30 cellular contexts compared by ENCODE assay signal in genomic region chr1:226950875-226951274, GRCh38. TPM values are rescaled to one million over a fixed set of nuclear protein-coding genes. Genes with fewer than 3 reads are reported as not detected.
DNase-seq lines count a peak whose midpoint lies in the region; ATAC-seq, FAIRE-seq and TF ChIP-seq lines count a peak whose summit lies in the region.
"Had no signal": no experiment of that assay in that cellular context is flagged by ENCODE, and none has a peak within 500 bp of the region (broad histone marks: within the 10 kb centered on the region; RNA-seq: fewer than 3 reads in every experiment).

No MANE protein-coding gene starts in this region.

- DNase-seq in HepG2 (ENCODE audit: low spot score) (no peak), right lobe of liver (no peak), coronary artery (ENCODE audit: low spot score) (peak; percentile 45), neural crest cell (ENCODE audit: low read depth, low spot score) (no peak), DMS53 treated with DMSO at 0.1 percent for 48 hours (lab: John Stamatoyannopoulos, UW; ENCODE audit: unreplicated experiment) (no peak)
- no peak for DNase-seq in stimulated activated CD4-positive, alpha-beta T cell treated with anti-CD3 and anti-CD28 coated beads, Interleukin-2, amount 100 ng/mL, for 48 hours
- DNase-seq: activated B cell treated with CpG ODN at 0.5 μM for 24 hours; activated CD8-positive, alpha-beta memory T cell treated with anti-CD3 and anti-CD28 coated beads, Interleukin-2, amount 50 U/mL, for 4 hours; activated naive CD8-positive, alpha-beta T cell treated with anti-CD3 and anti-CD28 coated beads for 36 hours; Caco-2; caudate nucleus; DMS79 treated with DMSO at 0.1 percent for 48 hours; GF-D8; mesendoderm; NCI-H1092; NCI-H2029 treated with DMSO at 0.1 percent for 48 hours; NCI-H2227 treated with DMSO at 0.1 percent for 48 hours; occipital lobe; SJCRH30 had no signal

- no peak overlapping the region for H2AFZ ChIP-seq in HepG2 (ENCODE audit: low read length)
- H2AFZ ChIP-seq: hepatocyte had no signal

- no peak overlapping the region for H3K4me3 Mint-ChIP-seq in neural crest cell
- H3K4me3 Mint-ChIP-seq: activated B cell treated with CpG ODN at 0.5 μM for 24 hours; activated naive CD8-positive, alpha-beta T cell treated with anti-CD3 and anti-CD28 coated beads for 36 hours; type B pancreatic cell had no signal

- no peak overlapping the region for H3K9ac ChIP-seq in HepG2 (ENCODE audit: insufficient read depth, low read depth, low read length)
- H3K9ac ChIP-seq: BLaER1 had no signal

- peak; percentile 21; the same call in 1 of the 3 replicates for ATAC-seq in HepG2
- ATAC-seq in right lobe of liver: no peak
- ATAC-seq in HG02571 (IDR thresholded peaks at IDR 0.05; ENCODE audit: unreplicated experiment): no peak
- ATAC-seq: HCT116 had no signal

- CTCF ChIA-PET in HepG2 (lab: Yijun Ruan, JAX; ENCODE audit: low intra/inter-chr PET ratio, low total read pairs): no interaction called here

- peak overlapping the region; percentile 64 for H3K27ac Mint-ChIP-seq in neural crest cell (ENCODE audit: unreplicated experiment)
- H3K27ac Mint-ChIP-seq: activated B cell treated with CpG ODN at 0.5 μM for 24 hours; activated naive CD8-positive, alpha-beta T cell treated with anti-CD3 and anti-CD28 coated beads for 36 hours; activated T-helper 2 cell treated with anti-CD3 and anti-CD28 coated beads, Interferon-gamma antibody, Interleukin-2, Interleukin-4, amounts not matched to agents 10 μg/mL and 5 μg/mL and 100 μg/mL, durations not matched to agents 14 hours and 24 hours and 36 hours; type B pancreatic cell had no signal

- no peak overlapping the region for H3K4me2 ChIP-seq in HepG2 (ENCODE audit: low read depth, low read length)
- H3K4me2 ChIP-seq: BLaER1, hepatocyte had no signal

- H3K4me1 ChIP-seq in HepG2 (ENCODE audit: insufficient read depth, low read length) (peaks cover 39% of the 10 kb centered on the region), right lobe of liver (peaks cover 0 to 26% (median 11%) of the 10 kb centered on the region in 4 donors)

- 88% methylated on average over 4 of the region's 6 CpGs for WGBS in HepG2 (ENCODE audit: low lambda C conversion rate)
- 67% methylated on average over 1 of the region's 6 CpGs for WGBS in right lobe of liver (ENCODE audit: insufficient coverage, low coverage, low lambda C conversion rate, missing lambda C conversion rate)

- no peak for FAIRE-seq in HepG2 (lab: Jason Lieb, UNC)
- FAIRE-seq: astrocyte, frontal cortex had no signal

- no peaks in the 10 kb centered on the region for H3K27me3 Mint-ChIP-seq in neural crest cell (ENCODE audit: low read depth)
- H3K27me3 Mint-ChIP-seq: activated B cell treated with CpG ODN at 0.5 μM for 24 hours; activated naive CD8-positive, alpha-beta T cell treated with anti-CD3 and anti-CD28 coated beads for 36 hours; type B pancreatic cell had no signal

- peaks cover 50% of the 10 kb centered on the region for H4K20me1 ChIP-seq in HepG2 (ENCODE audit: insufficient read depth, low read length)

- peaks cover 97% of the 10 kb centered on the region for H3K79me2 ChIP-seq in HepG2 (ENCODE audit: insufficient read depth, low read length)

- H3K4me1 Mint-ChIP-seq in neural crest cell: peaks cover 3% of the 10 kb centered on the region

- no peak for TF ChIP-seq EP300 in HepG2 (IDR thresholded peaks at IDR 0.05; ENCODE audit: low read depth in 2 of 2, low read length in 2 of 2)
- TF ChIP-seq EP300 in HepG2 (CRISPR knock-in tag; IDR thresholded peaks at IDR 0.05; ENCODE audit: borderline replicate concordance): no peak

- intact Hi-C loops in HepG2 (cut with micrococcal nuclease; ENCODE audit: unreplicated experiment): no loop called here
- intact Hi-C loops in right lobe of liver (cut with DNase I): no loop called here

- peaks cover 6% of the 10 kb centered on the region for H3K9me3 Mint-ChIP-seq in neural crest cell

- H3K27ac ChIP-seq in HepG2 (ENCODE audit: extremely low read length, insufficient read depth, low read length) (no peak overlapping the region), right lobe of liver (no peak overlapping the region), coronary artery (no peak overlapping the region)
- H3K27ac ChIP-seq: BLaER1, esophagus muscularis mucosa, hepatocyte, SJCRH30 had no signal

- no peaks in the 10 kb centered on the region for H3K9me3 ChIP-seq in HepG2 (ENCODE audit: low read length)
- no peaks in the 10 kb centered on the region for H3K9me3 ChIP-seq in right lobe of liver
- H3K9me3 ChIP-seq: Caco-2, Peyer's patch, SJCRH30 had no signal

- TF ChIP-seq CTCF in HepG2 (CRISPR knock-in tag; IDR thresholded peaks at IDR 0.05): no peak
- no peak for TF ChIP-seq CTCF in right lobe of liver (IDR thresholded peaks at IDR 0.05)
- no peak for TF ChIP-seq CTCF in coronary artery (IDR thresholded peaks at IDR 0.05)
- no peak for TF ChIP-seq CTCF in neural crest cell (conservative IDR thresholded peaks at IDR 0.05)

- no peaks in the 10 kb centered on the region for H3K27me3 ChIP-seq in HepG2 (ENCODE audit: control insufficient read depth in 1 of 2, insufficient read depth in 2 of 2, low read length in 2 of 2)
- no peaks in the 10 kb centered on the region for H3K27me3 ChIP-seq in right lobe of liver
- H3K27me3 ChIP-seq: BLaER1, esophagus muscularis mucosa, hepatocyte, Peyer's patch, SJCRH30 had no signal

- H3K36me3 ChIP-seq in HepG2 (replicated peaks in 1 of 2; ENCODE audit: control insufficient read depth in 1 of 2, insufficient read depth in 2 of 2, low read length in 2 of 2) (peaks cover 3 to 31% of the 10 kb centered on the region in 2 experiments; a peak in 4 of 5 replicates), right lobe of liver (peaks cover 0 to 5% (median 0%) of the 10 kb centered on the region in 4 donors)
- H3K36me3 ChIP-seq: Peyer's patch, SJCRH30 had no signal

- no peak for TF ChIP-seq RAD21 in HepG2 (CRISPR knock-in tag; IDR thresholded peaks at IDR 0.05)

- in situ Hi-C loops in HepG2 (cut with HindIII; ENCODE audit: extremely low pct_ligation_motif_present, low pct_unique_long_range_greater_than_20kb): no loop called here

- POLR2A ChIA-PET in HepG2 (lab: Yijun Ruan, JAX): interaction anchor here (0.8 kb wide), 1 partner anchor 11 kb away, joined by 4 read pairs; the partner anchor contains the start of gene COQ8A

- peaks cover 6% of the 10 kb centered on the region for H3K36me3 Mint-ChIP-seq in neural crest cell (ENCODE audit: low read depth)

- no TSS peak for BruUV-seq in HepG2 (replicated peaks; lab: Mats Ljungman, UMichigan)

- TF ChIP-seq POLR2A in HepG2 (IDR thresholded peaks at IDR 0.05; ENCODE audit: insufficient read depth in 1 of 2, low read depth in 2 of 2, low read length in 2 of 2) (no peak), right lobe of liver (IDR thresholded peaks at IDR 0.05) (no peak)

- H3K4me3 ChIP-seq in HepG2 (replicated peaks in 1 of 3; ENCODE audit: insufficient read depth in 1 of 3, low read depth in 2 of 3, low read length in 3 of 3) (no peak overlapping the region), right lobe of liver (no peak overlapping the region), coronary artery (no peak overlapping the region)
- H3K4me3 ChIP-seq: BLaER1, esophagus muscularis mucosa, hepatocyte, Peyer's patch, SJCRH30, skin epidermis had no signal

TF ChIP-seq in HepG2, 621 proteins besides CTCF, POLR2A, EP300 and RAD21:
- no peak for TF ChIP-seq TBL1XR1 (IDR thresholded peaks at IDR 0.05; ENCODE audit: borderline replicate concordance, low read length, partially characterized antibody)
- TF ChIP-seq ELF4 (CRISPR knock-in tag; IDR thresholded peaks at IDR 0.05; ENCODE audit: borderline replicate concordance): no peak

RNA-seq across cellular contexts. Expression of gene COQ8A, which starts 10.8 kb away (rescaled TPM):
- total RNA-seq in HepG2 (2016; rRNA removed; fragmentation: Illumina TruSeq; extraction: Trizol) (63.3 and 88.7 TPM in 2 replicates), right lobe of liver (10 to 100 TPM; 51.6 to 78.1 (median 69.6) TPM), neural crest cell (8.2 and 9.5 TPM in 2 replicates)
- total RNA-seq in HepG2 (2016; cell fraction: cytosol; rRNA removed; fragmentation: Illumina TruSeq; extraction: Trizol; ENCODE audit: low read depth): 25.9 and 28.8 TPM in 2 replicates
- 60.2 and 93.0 TPM in 2 replicates for total RNA-seq in HepG2 (2016; cell fraction: insoluble cytoplasmic fraction; rRNA removed; fragmentation: Illumina TruSeq; extraction: Trizol)
- total RNA-seq in HepG2 (2016; cell fraction: membrane; rRNA removed; fragmentation: Illumina TruSeq; extraction: Trizol): 26.6 and 26.8 TPM in 2 replicates
- total RNA-seq in HepG2 (2016; cell fraction: nucleus; rRNA removed; fragmentation: Illumina TruSeq; extraction: Trizol): 66.7 and 69.0 TPM in 2 replicates
- 60.4 and 72.2 TPM in 2 replicates for polyA plus RNA-seq in HepG2 (2011; rRNA removed)
- 53.6 and 65.9 TPM in 2 replicates for polyA plus RNA-seq in HepG2 (2011; cell fraction: cytosol; rRNA removed)
- 117 and 151 TPM in 2 replicates for polyA plus RNA-seq in HepG2 (2011; cell fraction: nucleus; rRNA removed)
- 69.4 and 75.0 TPM in 2 replicates for polyA plus RNA-seq in HepG2 (2012)
- polyA plus RNA-seq in HepG2 (2016; cell fraction: cytosol; fragmentation: Illumina TruSeq; extraction: Trizol; ENCODE audit: low read depth): 6.0 and 6.9 TPM in 2 replicates
- 55.2 and 65.3 TPM in 2 replicates for polyA plus RNA-seq in HepG2 (2016; cell fraction: insoluble cytoplasmic fraction; fragmentation: Illumina TruSeq; extraction: Trizol; ENCODE audit: low read depth)
- polyA plus RNA-seq in HepG2 (2016; cell fraction: membrane; fragmentation: Illumina TruSeq; extraction: Trizol; ENCODE audit: low read depth): 14.1 and 15.8 TPM in 2 replicates
- polyA plus RNA-seq in HepG2 (2016; cell fraction: nucleus; fragmentation: Illumina TruSeq; extraction: Trizol; ENCODE audit: insufficient read depth, low read depth): 146 and 150 TPM in 2 replicates
- polyA minus RNA-seq in HepG2 (2011; rRNA and poly(A)+ RNA removed; ENCODE audit: low replicate concordance): 30.4 and 75.1 TPM in 2 replicates
- polyA minus RNA-seq in HepG2 (2011; cell fraction: cytosol; rRNA and poly(A)+ RNA removed): 31.1 and 31.3 TPM in 2 replicates
- 28.2 and 38.1 TPM in 2 replicates for polyA minus RNA-seq in HepG2 (2011; cell fraction: nucleus; rRNA and poly(A)+ RNA removed)
